Comparison of ENCODE assay signal across 8 cellular contexts in the genomic region with DNA sequence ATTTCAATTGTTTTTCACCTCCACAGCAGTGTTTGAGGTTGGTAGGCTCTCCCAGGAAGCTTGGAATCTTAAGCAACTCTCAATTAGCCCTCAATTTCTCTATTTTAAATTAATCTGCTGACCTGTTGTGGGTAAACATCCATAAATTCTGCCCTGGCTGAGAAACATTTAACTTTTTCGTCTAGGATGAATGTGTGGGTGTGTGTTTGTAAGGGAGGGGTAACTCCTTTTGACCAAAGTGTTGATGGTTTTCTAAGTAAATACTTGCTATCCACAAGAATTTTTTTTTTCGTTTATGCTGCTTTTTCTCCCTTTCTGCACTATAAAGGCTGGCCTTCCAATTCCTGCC. TPM values are rescaled to one million over a fixed set of nuclear protein-coding genes. Genes with fewer than 3 reads are reported as not detected.
DNase-seq lines count a peak whose midpoint lies in the region; ATAC-seq and TF ChIP-seq lines count a peak whose summit lies in the region.

No MANE protein-coding gene starts in this region.

- TF ChIP-seq CTCF in brain (conservative IDR thresholded peaks at IDR 0.05) = no peak

- H3K4me1 Mint-ChIP-seq in activated naive CD4-positive, alpha-beta T cell treated with anti-CD3 and anti-CD28 coated beads, Interleukin-2, amount 50 U/mL, for 24 hours = peaks cover 57% of the 10 kb centered on the region
- peaks cover 57% of the 10 kb centered on the region for H3K4me1 Mint-ChIP-seq in brain

- ATAC-seq in GM19397 (IDR thresholded peaks at IDR 0.05; ENCODE audit: unreplicated experiment) = no peak

- under 1% methylated on average over 2 of the region's 2 CpGs for WGBS in urinary bladder

- H3K4me3 ChIP-seq in urinary bladder (ENCODE audit: low read depth, low read length) = peak overlapping the region; percentile 78

- peaks cover 6% of the 10 kb centered on the region for H3K36me3 Mint-ChIP-seq in activated naive CD4-positive, alpha-beta T cell treated with anti-CD3 and anti-CD28 coated beads, Interleukin-2, amount 50 U/mL, for 24 hours
- peaks cover 38% of the 10 kb centered on the region for H3K36me3 Mint-ChIP-seq in brain

- no peaks in the 10 kb centered on the region for H3K27me3 Mint-ChIP-seq in activated naive CD4-positive, alpha-beta T cell treated with anti-CD3 and anti-CD28 coated beads, Interleukin-2, amount 50 U/mL, for 24 hours
- peaks cover 6% of the 10 kb centered on the region for H3K27me3 Mint-ChIP-seq in brain

- DNase-seq in activated naive CD4-positive, alpha-beta T cell treated with anti-CD3 and anti-CD28 coated beads, Interleukin-2, amount 50 U/mL, for 16 hours = no peak
- DNase-seq in medulla oblongata (ENCODE audit: extremely low spot score) (peak; percentile 44), DMS153 treated with DMSO at 0.1 percent for 48 hours (lab: John Stamatoyannopoulos, UW; ENCODE audit: unreplicated experiment) (no peak)
- DNase-seq in stimulated activated CD4-positive, alpha-beta T cell treated with anti-CD3 and anti-CD28 coated beads, Interleukin-12 subunit alpha, Interleukin-12 subunit beta, amount 100 ng/mL, for 4 hours = no peak

- H3K9me3 Mint-ChIP-seq in activated naive CD4-positive, alpha-beta T cell treated with anti-CD3 and anti-CD28 coated beads, Interleukin-2, amount 50 U/mL, for 24 hours = no peaks in the 10 kb centered on the region
- no peaks in the 10 kb centered on the region for H3K9me3 Mint-ChIP-seq in brain

- H3K27ac ChIP-seq in urinary bladder (ENCODE audit: low read depth) = no peak overlapping the region

- H3K36me3 ChIP-seq in urinary bladder (ENCODE audit: insufficient read depth) = peaks cover 2% of the 10 kb centered on the region

- peaks cover 2% of the 10 kb centered on the region for H3K4me1 ChIP-seq in urinary bladder (ENCODE audit: insufficient read depth)

- peak overlapping the region; percentile 95 for H3K4me3 Mint-ChIP-seq in activated naive CD4-positive, alpha-beta T cell treated with anti-CD3 and anti-CD28 coated beads, Interleukin-2, amount 50 U/mL, for 24 hours
- H3K4me3 Mint-ChIP-seq in brain = peak overlapping the region; percentile 91 to 99 (median 97)

- peak overlapping the region; percentile 91 for H3K27ac Mint-ChIP-seq in activated naive CD4-positive, alpha-beta T cell treated with anti-CD3 and anti-CD28 coated beads, Interleukin-2, amount 50 U/mL, for 24 hours
- H3K27ac Mint-ChIP-seq in brain = peak overlapping the region; percentile 92 to 98 (median 95)

RNA-seq across cellular contexts. Expression of gene PPP3CB, which starts 1.0 kb away (rescaled TPM):
- polyA plus RNA-seq in brain (ENCODE audit: insufficient read depth, low read depth, low replicate concordance) (62.6 TPM), urinary bladder (58.0 TPM)
- total RNA-seq in urinary bladder = 93.4 TPM
